Comparison of ENCODE assay signal across 8 cellular contexts in the genomic region with DNA sequence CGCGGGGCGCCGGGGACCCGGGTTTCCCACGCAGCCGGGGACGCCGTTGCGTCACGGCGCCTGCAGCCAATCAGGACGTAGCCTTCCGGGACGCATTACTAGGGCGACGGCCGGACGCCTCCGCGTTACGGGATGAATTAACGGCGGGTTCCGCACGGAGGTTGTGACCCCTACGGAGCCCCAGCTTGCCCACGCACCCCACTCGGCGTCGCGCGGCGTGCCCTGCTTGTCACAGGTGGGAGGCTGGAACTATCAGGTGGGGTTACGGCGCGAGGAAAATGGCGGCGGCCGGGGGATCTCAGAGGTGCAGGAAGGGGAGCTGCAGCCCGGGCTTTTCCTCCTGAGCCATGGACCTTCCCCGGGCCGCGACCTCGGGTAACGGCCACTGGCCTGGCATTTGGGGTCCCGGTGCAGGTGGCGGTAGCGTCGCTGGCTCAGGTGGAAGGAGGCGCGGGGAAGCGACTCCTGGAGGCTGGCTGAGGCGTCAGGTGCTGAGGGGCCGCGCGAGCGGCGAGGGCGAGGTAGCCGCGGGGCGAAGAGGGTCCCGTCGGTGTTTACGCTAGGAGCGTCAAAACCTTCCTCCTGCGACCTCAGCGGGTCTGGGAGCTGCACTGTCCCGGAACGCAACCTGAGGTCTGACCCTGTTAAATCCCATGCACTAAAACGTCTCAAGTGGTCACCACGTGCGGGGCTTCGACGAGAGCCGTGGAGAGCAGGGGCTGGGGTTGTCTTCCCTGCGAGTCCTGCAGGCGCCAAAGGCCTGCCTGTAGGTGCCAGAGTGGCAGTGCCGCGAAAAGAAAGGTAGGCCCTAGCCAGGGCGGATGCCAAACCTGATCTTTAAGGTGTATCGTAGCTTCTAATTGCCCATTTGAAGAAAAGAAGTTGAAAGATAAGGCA. TPM values are rescaled to one million over a fixed set of nuclear protein-coding genes. Genes with fewer than 3 reads are reported as not detected.
DNase-seq lines count a peak whose midpoint lies in the region; ATAC-seq and TF ChIP-seq lines count a peak whose summit lies in the region.

TSS of gene LCLAT1 (plus strand) at position 98 of the 897 bp plus-strand sequence. CDS start 78,345 bp downstream, outside the sequence.

- peaks cover 3% of the 10 kb centered on the region for H3K36me3 Mint-ChIP-seq in activated CD4-positive, alpha-beta memory T cell treated with anti-CD3 and anti-CD28 coated beads for 36 hours

- H3K4me3 ChIP-seq in BJ (ENCODE audit: low read depth, low read length), result peak within 1 kb of the TSS; percentile 90
- H3K4me3 ChIP-seq in ectodermal cell (ENCODE audit: insufficient read depth, low read depth, low read length), result peak within 1 kb of the TSS; percentile 84

- H3K36me3 ChIP-seq in BJ (ENCODE audit: control insufficient read depth, insufficient read depth, low read length) (no peaks in the 10 kb centered on the region), ectodermal cell (ENCODE audit: control insufficient read depth, insufficient read depth, low read length) (no peaks in the 10 kb centered on the region)

- no peak for DNase-seq in BJ (ENCODE audit: low read depth)
- DNase-seq in NCI-H526 treated with DMSO at 0.1 percent for 48 hours (lab: John Stamatoyannopoulos, UW), result peak; percentile 59
- peak; percentile 90 for DNase-seq in activated CD4-positive, alpha-beta memory T cell treated with anti-CD3 and anti-CD28 coated beads for 36 hours
- peak; percentile 61 for DNase-seq in medulla oblongata (ENCODE audit: extremely low spot score)
- DNase-seq in stimulated activated CD4-positive, alpha-beta T cell treated with anti-CD3 and anti-CD28 coated beads, TNF-alpha, amount 100 ng/mL, for 48 hours (ENCODE audit: low read depth in 3 of 3), result peak; percentile 69 to 79 (median 78)

- H3K27ac ChIP-seq in ectodermal cell (ENCODE audit: insufficient read depth, low read depth, low read length, poor library complexity, severe bottlenecking), result peak within 1 kb of the TSS; percentile 46

- H3K4me3 Mint-ChIP-seq in activated CD4-positive, alpha-beta memory T cell treated with anti-CD3 and anti-CD28 coated beads for 36 hours, result peak within 1 kb of the TSS; percentile 88

- ATAC-seq in GM19023 (IDR thresholded peaks at IDR 0.05; ENCODE audit: unreplicated experiment) (peak; percentile 97), HG03175 (IDR thresholded peaks at IDR 0.05; ENCODE audit: unreplicated experiment) (peak; percentile 91)

- 6% methylated on average over 83 of the region's 83 CpGs for WGBS in ectodermal cell, 2 experiments

- CTCF ChIA-PET in BJ (lab: Yijun Ruan, JAX), result interaction anchor here (0.8 to 1.4 kb wide), 5 partner anchors 9 to 264 kb away, joined by 3 to 5 read pairs (median 3); no protein-coding TSS in a partner anchor
- CTCF ChIA-PET in activated CD4-positive, alpha-beta memory T cell treated with anti-CD3 and anti-CD28 coated beads for 36 hours (lab: Charles Lee), result interaction anchor here (0.5 to 2.3 kb wide), 14 partner anchors 9 to 283 kb away, joined by 3 to 12 read pairs (median 4); no protein-coding TSS in a partner anchor

- peaks cover 24% of the 10 kb centered on the region for H3K4me1 Mint-ChIP-seq in activated CD4-positive, alpha-beta memory T cell treated with anti-CD3 and anti-CD28 coated beads for 36 hours (ENCODE audit: low read depth)

- no peaks in the 10 kb centered on the region for H3K9me3 Mint-ChIP-seq in activated CD4-positive, alpha-beta memory T cell treated with anti-CD3 and anti-CD28 coated beads for 36 hours

- POLR2A ChIA-PET in BJ (lab: Charles Lee), result no interaction called here
- POLR2A ChIA-PET in activated CD4-positive, alpha-beta memory T cell treated with anti-CD3 and anti-CD28 coated beads for 36 hours (lab: Charles Lee), result interaction anchor here (0.6 to 4.3 kb wide), 10 partner anchors 15 to 301 kb away, joined by 3 to 33 read pairs (median 9); partner anchors contain the start of genes LBH and YPEL5

- H3K9me3 ChIP-seq in ectodermal cell (ENCODE audit: control insufficient read depth, low read length), result no peaks in the 10 kb centered on the region

- peak; percentile 22; the same call in 1 of the 2 replicates for TF ChIP-seq CTCF in BJ (IDR thresholded peaks at IDR 0.05; ENCODE audit: insufficient read depth, low read depth, low read length)

- H3K27me3 Mint-ChIP-seq in activated CD4-positive, alpha-beta memory T cell treated with anti-CD3 and anti-CD28 coated beads for 36 hours, result no peaks in the 10 kb centered on the region

- peak within 1 kb of the TSS; percentile 95 for H3K27ac Mint-ChIP-seq in activated CD4-positive, alpha-beta memory T cell treated with anti-CD3 and anti-CD28 coated beads for 36 hours

- H3K27me3 ChIP-seq in BJ (ENCODE audit: control insufficient read depth, insufficient read depth, low read length) (no peaks in the 10 kb centered on the region), ectodermal cell (ENCODE audit: control insufficient read depth, insufficient read depth, low read length, poor library complexity, severe bottlenecking) (peaks cover 12% of the 10 kb centered on the region)

- H3K4me1 ChIP-seq in ectodermal cell (ENCODE audit: control insufficient read depth, insufficient read depth, low read length), result no peaks in the 10 kb centered on the region

- intact Hi-C loops in activated CD4-positive, alpha-beta memory T cell treated with anti-CD3 and anti-CD28 coated beads for 36 hours (cut with micrococcal nuclease), result loop anchor here (1.0 to 10.0 kb wide), 7 partner anchors 25 to 1617 kb away; partner anchors contain the start of genes SPAST and YPEL5

RNA-seq across cellular contexts. Expression of gene LCLAT1, which starts in this region (rescaled TPM):
- 10.8 and 18.0 TPM in 2 replicates for polyA plus RNA-seq in BJ (2011; rRNA removed)
- 16.2 and 19.1 TPM in 2 replicates for polyA minus RNA-seq in BJ (2011; rRNA and poly(A)+ RNA removed)
- 10 to 100 TPM; 21.5 to 24.3 TPM for total RNA-seq in activated CD4-positive, alpha-beta memory T cell treated with anti-CD3 and anti-CD28 coated beads for 36 hours
- polyA plus RNA-seq in ectodermal cell (2013, experiment 1 of 4), result 20.3 TPM
- 18.5 TPM for polyA plus RNA-seq in ectodermal cell (2013, experiment 2 of 4)
- 9.4 TPM for polyA plus RNA-seq in ectodermal cell (2013, experiment 3 of 4)
- polyA plus RNA-seq in ectodermal cell (2013, experiment 4 of 4), result 10.9 TPM
